16 cellular contexts compared by ENCODE assay signal in the genomic region with DNA sequence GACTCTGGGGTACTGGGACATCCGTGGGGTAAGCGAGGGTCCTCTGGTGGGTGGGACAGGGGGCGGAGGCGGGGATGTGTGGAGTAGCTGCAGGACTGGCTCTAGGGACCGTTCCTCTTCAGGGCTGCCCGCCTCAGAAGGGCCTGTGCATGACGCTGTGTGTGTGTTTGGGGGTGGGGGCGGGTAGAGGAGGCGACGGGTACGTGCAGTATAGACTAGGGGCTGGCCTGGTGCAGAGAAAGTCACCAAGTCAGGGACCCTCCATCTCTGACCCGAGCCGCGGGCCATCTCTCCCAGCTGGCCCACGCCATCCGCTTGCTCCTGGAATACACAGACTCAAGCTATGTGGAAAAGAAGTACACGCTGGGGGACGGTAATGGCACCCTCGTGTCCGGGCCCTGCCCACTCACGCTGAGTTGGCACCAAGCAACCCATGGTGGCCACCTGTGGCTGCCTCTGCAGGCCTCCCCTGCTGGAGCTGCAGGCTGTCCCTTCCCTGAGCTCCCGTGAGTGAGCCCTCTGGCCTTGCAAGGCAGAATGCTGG. TPM values are rescaled to one million over a fixed set of nuclear protein-coding genes. Genes with fewer than 3 reads are reported as not detected.
A peak's percentile ranks its signal among the peaks of the same experiment; 100 is the strongest.
DNase-seq lines count a peak whose midpoint lies in the region; ATAC-seq and TF ChIP-seq lines count a peak whose summit lies in the region.
"Had no signal": no experiment of that assay in that cellular context is flagged by ENCODE, and none has a peak within 500 bp of the region (broad histone marks: within the 10 kb centered on the region; RNA-seq: fewer than 3 reads in every experiment).

No MANE protein-coding gene starts in this region.

- WGBS in mesendoderm (ENCODE audit: extremely low coverage, insufficient coverage, low lambda C conversion rate) = no CpG with 5 or more reads among the region's 22 CpGs

- H3K23ac ChIP-seq in mesendoderm (ENCODE audit: low read length) = no peak overlapping the region

- no peaks in the 10 kb centered on the region for H3K4me1 ChIP-seq in mesendoderm (ENCODE audit: control insufficient read depth, low read depth, low read length)
- H3K4me1 ChIP-seq: neural progenitor cell had no signal

- no peaks in the 10 kb centered on the region for H3K27me3 ChIP-seq in mesendoderm (ENCODE audit: insufficient read depth, low read length, poor library complexity)
- H3K27me3 ChIP-seq: neural progenitor cell had no signal

- no peak overlapping the region for H4K8ac ChIP-seq in mesendoderm (ENCODE audit: low read depth, low read length)

- H3K27ac Mint-ChIP-seq in stimulated activated memory B cell treated with anti-CD40 and anti-IgM and Interleukin-4, amounts not matched to agents 10 μg/mL and 1 μg/mL and 100 μg/mL, for 72 hours = no peak overlapping the region
- H3K27ac Mint-ChIP-seq: neural progenitor cell had no signal

- no peak overlapping the region for H2BK120ac ChIP-seq in mesendoderm (ENCODE audit: low read depth, low read length)

- no peak overlapping the region for H4K5ac ChIP-seq in mesendoderm (ENCODE audit: low read length)

- H3K27me3 Mint-ChIP-seq in stimulated activated memory B cell treated with anti-CD40 and anti-IgM and Interleukin-4, amounts not matched to agents 10 μg/mL and 1 μg/mL and 100 μg/mL, for 72 hours = peaks cover 48% of the 10 kb centered on the region

- H3K27ac ChIP-seq in coronary artery (peak overlapping the region in 1 of 2 donors; percentile 31), mesendoderm (ENCODE audit: low read depth, low read length) (no peak overlapping the region)
- H3K27ac ChIP-seq: neural progenitor cell had no signal

- H3K36me3 ChIP-seq in mesendoderm (ENCODE audit: control insufficient read depth, insufficient read depth, low read length) = no peaks in the 10 kb centered on the region
- H3K36me3 ChIP-seq: neural progenitor cell had no signal

- no peak overlapping the region for H3K4me2 ChIP-seq in mesendoderm (ENCODE audit: low read length)
- H3K4me2 ChIP-seq: neural progenitor cell had no signal

- H3K9me3 Mint-ChIP-seq in stimulated activated memory B cell treated with anti-CD40 and anti-IgM and Interleukin-4, amounts not matched to agents 10 μg/mL and 1 μg/mL and 100 μg/mL, for 72 hours = peaks cover 9% of the 10 kb centered on the region

- no peak overlapping the region for H3K4me3 Mint-ChIP-seq in stimulated activated memory B cell treated with anti-CD40 and anti-IgM and Interleukin-4, amounts not matched to agents 10 μg/mL and 1 μg/mL and 100 μg/mL, for 72 hours
- H3K4me3 Mint-ChIP-seq: neural progenitor cell had no signal

- no peaks in the 10 kb centered on the region for H3K79me2 ChIP-seq in mesendoderm (ENCODE audit: control insufficient read depth, insufficient read depth, low read length)

- in situ Hi-C loops in GM13977 (cut with MboI; ENCODE audit: low pct_unique_long_range_greater_than_20kb, low sequenced_read_pairs, unreplicated experiment) = no loop called here

- H3K4ac ChIP-seq in mesendoderm (ENCODE audit: low read depth, low read length) = no peak overlapping the region

- no peak overlapping the region for H3K18ac ChIP-seq in mesendoderm (ENCODE audit: low read length)

- H2AK5ac ChIP-seq in mesendoderm (ENCODE audit: low read length) = no peak overlapping the region

- H2BK5ac ChIP-seq in mesendoderm (ENCODE audit: low read length) = no peak overlapping the region

- H3K4me3 ChIP-seq in coronary artery (peak overlapping the region; percentile 63), mesendoderm (ENCODE audit: low read length) (no peak overlapping the region)
- H3K4me3 ChIP-seq: neural progenitor cell had no signal

- H3K36me3 Mint-ChIP-seq in stimulated activated memory B cell treated with anti-CD40 and anti-IgM and Interleukin-4, amounts not matched to agents 10 μg/mL and 1 μg/mL and 100 μg/mL, for 72 hours = peaks cover 20% of the 10 kb centered on the region

- no peak overlapping the region for H2BK15ac ChIP-seq in mesendoderm (replicated peaks; ENCODE audit: low read depth)

- DNase-seq in GM13977 (ENCODE audit: low spot score) = peak; percentile 4
- DNase-seq in coronary artery (ENCODE audit: low spot score) = no peak
- DNase-seq in kidney tubule cell (ENCODE audit: low spot score) = peak; percentile 0
- DNase-seq in stimulated activated CD8-positive, alpha-beta memory T cell treated with anti-CD3 and anti-CD28 coated beads, Interleukin-4, amount 100 ng/mL, for 48 hours = no peak
- no peak for DNase-seq in midbrain (lab: John Stamatoyannopoulos, UW)
- DNase-seq in mesendoderm = no peak
- DNase-seq in DMS 273 treated with DMSO at 0.1 percent for 48 hours (lab: John Stamatoyannopoulos, UW) = no peak
- DNase-seq: activated CD4-positive, alpha-beta T cell treated with anti-CD3 and anti-CD28 coated beads, Interleukin-2, amount 50 U/mL, for 4 hours; activated effector memory CD4-positive, alpha-beta T cell treated with anti-CD3 and anti-CD28 coated beads, Interleukin-2, amount 50 U/mL, for 16 hours; central memory CD4-positive, alpha-beta T cell; erythroblast; NCI-H2227 treated with DMSO at 0.1 percent for 48 hours; OCI-M1; stimulated activated naive CD4-positive, alpha-beta T cell had no signal

- no peaks in the 10 kb centered on the region for H3K79me1 ChIP-seq in mesendoderm (ENCODE audit: low read length)

- no peak overlapping the region for H3K9ac ChIP-seq in mesendoderm (ENCODE audit: low read length)
- H3K9ac ChIP-seq: neural progenitor cell had no signal

- peaks cover 9% of the 10 kb centered on the region for H3K4me1 Mint-ChIP-seq in stimulated activated memory B cell treated with anti-CD40 and anti-IgM and Interleukin-4, amounts not matched to agents 10 μg/mL and 1 μg/mL and 100 μg/mL, for 72 hours
- H3K4me1 Mint-ChIP-seq: neural progenitor cell had no signal

- ATAC-seq in stimulated activated memory B cell treated with anti-CD40 and anti-IgM and Interleukin-4, amounts not matched to agents 10 μg/mL and 1 μg/mL and 100 μg/mL, for 72 hours = peak; percentile 20

- no peak overlapping the region for H3K56ac ChIP-seq in mesendoderm (ENCODE audit: low read length)

- TF ChIP-seq CTCF in GM13977 (IDR thresholded peaks at IDR 0.05; ENCODE audit: extremely low read depth, insufficient read depth, missing control alignments) (no peak), coronary artery (IDR thresholded peaks at IDR 0.05) (no peak)

RNA-seq across cellular contexts. Expression of a gene that starts 0.3 kb away (rescaled TPM):
- polyA plus RNA-seq in mesendoderm (2013, experiment 1 of 2) = 0.14 TPM
- polyA plus RNA-seq in mesendoderm (2013, experiment 2 of 2) = 0.22 TPM

RNA-seq across cellular contexts. Expression of a gene that starts 24.8 kb away (rescaled TPM):
- 25.3 TPM for polyA plus RNA-seq in mesendoderm (2013, experiment 1 of 2)
- polyA plus RNA-seq in mesendoderm (2013, experiment 2 of 2) = 23.1 TPM

RNA-seq across cellular contexts. Expression of a gene that starts 28.4 kb away (rescaled TPM):
- 6.4 TPM for polyA plus RNA-seq in mesendoderm (2013, experiment 1 of 2)
- polyA plus RNA-seq in mesendoderm (2013, experiment 2 of 2) = 6.1 TPM

RNA-seq across cellular contexts. Expression of a gene that starts 44.5 kb away (rescaled TPM):
- polyA plus RNA-seq in mesendoderm (2013, experiment 1 of 2) = 10.1 TPM
- 10.5 TPM for polyA plus RNA-seq in mesendoderm (2013, experiment 2 of 2)

RNA-seq across cellular contexts. Expression of a gene that starts 51.3 kb away (rescaled TPM):
- polyA plus RNA-seq in mesendoderm (2013, experiment 1 of 2) = not detected
- polyA plus RNA-seq in mesendoderm (2013, experiment 2 of 2) = not detected

Comparison
In these comparisons a context has a peak if more than half of its experiments do, and no peak if none do; other contexts are left out.
1. DNase-seq: peak in GM13977 (single experiment) and kidney tubule cell (single experiment); none in coronary artery (single experiment), stimulated activated CD8-positive, alpha-beta memory T cell treated with anti-CD3 and anti-CD28 coated beads, Interleukin-4, amount 100 ng/mL, for 48 hours (single experiment), midbrain (single experiment), mesendoderm (single experiment) and DMS 273 treated with DMSO at 0.1 percent for 48 hours (single experiment).